ENCODE assay signal across 10 cellular contexts in genomic region chr6:118810420-118811027, GRCh38.
DNase-seq lines count a peak whose midpoint lies in the region; ATAC-seq and TF ChIP-seq lines count a peak whose summit lies in the region.
"Had no signal": no experiment of that assay in that cellular context is flagged by ENCODE, and none has a peak within 500 bp of the region (broad histone marks: within the 10 kb centered on the region; RNA-seq: fewer than 3 reads in every experiment).

No MANE protein-coding gene starts in this region.

- H3K4me3 ChIP-seq in BLaER1 (no peak overlapping the region), HL-60 (replicated peaks; ENCODE audit: insufficient read depth, low read length) (no peak overlapping the region)

- no peaks in the 10 kb centered on the region for H3K9me3 Mint-ChIP-seq in activated CD8-positive, alpha-beta memory T cell treated with anti-CD3 and anti-CD28 coated beads, Interleukin-2, amount 10 ng/mL, durations not matched to agents 7 days and 5 days (ENCODE audit: low read depth)

- H3K27me3 ChIP-seq in BLaER1 (no peaks in the 10 kb centered on the region), HL-60 (ENCODE audit: insufficient read depth, poor library complexity, severe bottlenecking) (no peaks in the 10 kb centered on the region)

- H4K20me1 ChIP-seq in BLaER1: no peaks in the 10 kb centered on the region

- no peak overlapping the region for H3K9ac ChIP-seq in BLaER1
- H3K9ac ChIP-seq: parathyroid adenoma had no signal

- peak overlapping the region; percentile 94 for H3K27ac Mint-ChIP-seq in activated CD8-positive, alpha-beta memory T cell treated with anti-CD3 and anti-CD28 coated beads, Interleukin-2, amount 10 ng/mL, durations not matched to agents 7 days and 5 days

- DNase-seq in HL-60 (ENCODE audit: low read depth in 1 of 2, low spot score in 1 of 2) (peak; percentile 16 to 81), HPDE6-E6E7 (ENCODE audit: extremely low spot score) (no peak), retina (no peak), NCI-H1417 treated with DMSO at 0.1 percent for 48 hours (lab: John Stamatoyannopoulos, UW) (no peak)
- peak; percentile 93 for DNase-seq in activated CD8-positive, alpha-beta memory T cell treated with anti-CD3 and anti-CD28 coated beads, Interleukin-2, amount 10 ng/mL, durations not matched to agents 7 days and 5 days
- peak; percentile 71 for DNase-seq in stimulated activated CD4-positive, alpha-beta T cell treated with anti-CD3 and anti-CD28 coated beads, Interleukin-15, amount 100 ng/mL, for 24 hours

- peaks cover 30% of the 10 kb centered on the region for H3K4me1 ChIP-seq in BLaER1
- H3K4me1 ChIP-seq: parathyroid adenoma had no signal

- H3K4me2 ChIP-seq in BLaER1: peak overlapping the region; percentile 70

- peaks cover 58% of the 10 kb centered on the region for H3K4me1 Mint-ChIP-seq in activated CD8-positive, alpha-beta memory T cell treated with anti-CD3 and anti-CD28 coated beads, Interleukin-2, amount 10 ng/mL, durations not matched to agents 7 days and 5 days

- TF ChIP-seq CTCF in HL-60 (IDR thresholded peaks at IDR 0.05; ENCODE audit: insufficient read depth, low read length): no peak

- H3K27ac ChIP-seq in BLaER1 (peak overlapping the region; percentile 75), HL-60 (replicated peaks) (peak overlapping the region; percentile 81)
- H3K27ac ChIP-seq: C4-2B, parathyroid adenoma had no signal

- H3K9me3 ChIP-seq in BLaER1: no peaks in the 10 kb centered on the region

- H3K36me3 ChIP-seq in BLaER1: peaks cover 15% of the 10 kb centered on the region

- CTCF ChIA-PET in activated CD8-positive, alpha-beta memory T cell treated with anti-CD3 and anti-CD28 coated beads, Interleukin-2, amount 10 ng/mL, durations not matched to agents 7 days and 5 days (lab: Charles Lee): interaction anchor here (0.8 to 2.9 kb wide), 4 partner anchors 10 to 253 kb away, joined by 3 to 25 read pairs (median 10); no protein-coding TSS in a partner anchor

- H3K4me3 Mint-ChIP-seq in activated CD8-positive, alpha-beta memory T cell treated with anti-CD3 and anti-CD28 coated beads, Interleukin-2, amount 10 ng/mL, durations not matched to agents 7 days and 5 days: peak overlapping the region; percentile 45

- H3K36me3 Mint-ChIP-seq in activated CD8-positive, alpha-beta memory T cell treated with anti-CD3 and anti-CD28 coated beads, Interleukin-2, amount 10 ng/mL, durations not matched to agents 7 days and 5 days: peaks cover 24% of the 10 kb centered on the region

- peak; percentile 90 for ATAC-seq in GM21360 (IDR thresholded peaks at IDR 0.05; ENCODE audit: unreplicated experiment)
- ATAC-seq in activated CD8-positive, alpha-beta memory T cell treated with anti-CD3 and anti-CD28 coated beads, Interleukin-2, amount 10 ng/mL, durations not matched to agents 7 days and 5 days: peak; percentile 91

- no peaks in the 10 kb centered on the region for H3K27me3 Mint-ChIP-seq in activated CD8-positive, alpha-beta memory T cell treated with anti-CD3 and anti-CD28 coated beads, Interleukin-2, amount 10 ng/mL, durations not matched to agents 7 days and 5 days

Comparison
In these comparisons a context has a peak if more than half of its experiments do, and no peak if none do; other contexts are left out.
1. DNase-seq: peak in HL-60 (2 of 2), activated CD8-positive, alpha-beta memory T cell treated with anti-CD3 and anti-CD28 coated beads, Interleukin-2, amount 10 ng/mL, durations not matched to agents 7 days and 5 days (single experiment) and stimulated activated CD4-positive, alpha-beta T cell treated with anti-CD3 and anti-CD28 coated beads, Interleukin-15, amount 100 ng/mL, for 24 hours (single experiment); none in HPDE6-E6E7 (single experiment), retina (single experiment) and NCI-H1417 treated with DMSO at 0.1 percent for 48 hours (single experiment).